In genomic region chr1:169105434-169106094, GRCh38 we compare ENCODE assay signal across 1 cellular context.
TF ChIP-seq lines count a peak whose summit lies in the region.

No MANE protein-coding gene starts in this region.

TF ChIP-seq in HepG2, 621 proteins besides CTCF, POLR2A, EP300 and RAD21 (continued from another document and continues in another):
- no peak; the same call in 1 of the 2 replicates for TF ChIP-seq ZBED4 (CRISPR knock-in tag; IDR thresholded peaks at IDR 0.05; ENCODE audit: borderline replicate concordance)
- no peak for TF ChIP-seq MXD1 (CRISPR knock-in tag; IDR thresholded peaks at IDR 0.05)
- TF ChIP-seq ZNF562 (CRISPR knock-in tag; IDR thresholded peaks at IDR 0.05; ENCODE audit: borderline replicate concordance), result no peak
- no peak for TF ChIP-seq ZNF574 (CRISPR knock-in tag; IDR thresholded peaks at IDR 0.05)
- peak; percentile 97 for TF ChIP-seq ZBTB7A (CRISPR knock-in tag; IDR thresholded peaks at IDR 0.05)
- peak; percentile 89 for TF ChIP-seq POGK (CRISPR knock-in tag; conservative IDR thresholded peaks at IDR 0.05)
- no peak for TF ChIP-seq DZIP1 (CRISPR knock-in tag; IDR thresholded peaks at IDR 0.05)
- TF ChIP-seq ZBTB37 (CRISPR knock-in tag; IDR thresholded peaks at IDR 0.05), result no peak
- no peak for TF ChIP-seq REL (CRISPR knock-in tag; conservative IDR thresholded peaks at IDR 0.05)
- no peak for TF ChIP-seq ZNF503 (CRISPR knock-in tag; IDR thresholded peaks at IDR 0.05)
- TF ChIP-seq PPARG (CRISPR knock-in tag; conservative IDR thresholded peaks at IDR 0.05), result peak; percentile 68; the same call in 1 of the 2 replicates
- TF ChIP-seq ZNF558 (CRISPR knock-in tag; IDR thresholded peaks at IDR 0.05; ENCODE audit: borderline replicate concordance), result no peak; the same call in 1 of the 2 replicates
- TF ChIP-seq NFIC (IDR thresholded peaks at IDR 0.05; ENCODE audit: low read length), result no peak; the same call in 1 of the 2 replicates
- no peak for TF ChIP-seq NFRKB (IDR thresholded peaks at IDR 0.05)
- no peak for TF ChIP-seq ARNT (IDR thresholded peaks at IDR 0.05)
- peak; percentile 74; the same call in 1 of the 2 replicates for TF ChIP-seq TOPORS (CRISPR knock-in tag; IDR thresholded peaks at IDR 0.05)
- TF ChIP-seq NFYC (CRISPR knock-in tag; IDR thresholded peaks at IDR 0.05), result no peak
- TF ChIP-seq NFYB (CRISPR knock-in tag; IDR thresholded peaks at IDR 0.05), result no peak
- TF ChIP-seq MBNL3 (CRISPR knock-in tag; conservative IDR thresholded peaks at IDR 0.05), result no peak
- peak; percentile 85; the same call in 1 of the 2 replicates for TF ChIP-seq NCOA2 (CRISPR knock-in tag; IDR thresholded peaks at IDR 0.05)
- peak; percentile 20; the same call in 1 of the 2 replicates for TF ChIP-seq ZMAT3 (CRISPR knock-in tag; conservative IDR thresholded peaks at IDR 0.05)
- TF ChIP-seq ZFP62 (CRISPR knock-in tag; IDR thresholded peaks at IDR 0.05), result no peak
- TF ChIP-seq LCORL (IDR thresholded peaks at IDR 0.05), result no peak
- TF ChIP-seq LCORL (CRISPR knock-in tag; IDR thresholded peaks at IDR 0.05), result peak; percentile 97
- TF ChIP-seq ZNF800 (CRISPR knock-in tag; IDR thresholded peaks at IDR 0.05), result no peak
- TF ChIP-seq FOXC1 (CRISPR knock-in tag; IDR thresholded peaks at IDR 0.05; ENCODE audit: borderline replicate concordance), result peak; percentile 69; the same call in 1 of the 2 replicates
- no peak for TF ChIP-seq ZNF652 (CRISPR knock-in tag; IDR thresholded peaks at IDR 0.05; ENCODE audit: borderline replicate concordance, low read depth)
- no peak for TF ChIP-seq PBX2 (CRISPR knock-in tag; IDR thresholded peaks at IDR 0.05)
- TF ChIP-seq ELK4 (CRISPR knock-in tag; IDR thresholded peaks at IDR 0.05; ENCODE audit: borderline replicate concordance), result no peak
- peak; percentile 74 for TF ChIP-seq HNF4G (IDR thresholded peaks at IDR 0.05; ENCODE audit: borderline replicate concordance, low read depth, low read length)
- peak; percentile 80 for TF ChIP-seq HNF4G (CRISPR knock-in tag; IDR thresholded peaks at IDR 0.05; ENCODE audit: borderline replicate concordance, low read depth)
- 0 out of 2 replicates have a peak, but pooled peaks have one; percentile 13 for TF ChIP-seq ZBTB10 (CRISPR knock-in tag; IDR thresholded peaks at IDR 0.05; ENCODE audit: borderline replicate concordance)
- no peak; the same call in 1 of the 2 replicates for TF ChIP-seq ZFP90 (CRISPR knock-in tag; IDR thresholded peaks at IDR 0.05; ENCODE audit: borderline replicate concordance)
- no peak; the same call in none of the 2 replicates for TF ChIP-seq AKAP8 (CRISPR knock-in tag; IDR thresholded peaks at IDR 0.05)
